8 cellular contexts compared by ENCODE assay signal in genomic region chr18:54717673-54718435, GRCh38.
A peak's percentile ranks its signal among the peaks of the same experiment; 100 is the strongest.
DNase-seq lines count a peak whose midpoint lies in the region; ATAC-seq, FAIRE-seq and TF ChIP-seq lines count a peak whose summit lies in the region.

No MANE protein-coding gene starts in this region.

- ATAC-seq in GM23338: peak; percentile 100
- peak; percentile 85 for ATAC-seq in stimulated activated effector memory CD8-positive, alpha-beta T cell treated with anti-CD3 and anti-CD28 coated beads, Interleukin-12 subunit alpha, Interleukin-12 subunit beta, amount 100 ng/mL, for 72 hours

- H3K4me1 Mint-ChIP-seq in GM23338: peaks cover 9% of the 10 kb centered on the region; the same call in 1 of the 3 replicates
- H3K4me1 Mint-ChIP-seq in stimulated activated effector memory CD8-positive, alpha-beta T cell treated with anti-CD3 and anti-CD28 coated beads, Interleukin-12 subunit alpha, Interleukin-12 subunit beta, amount 100 ng/mL, for 72 hours: peaks cover 35% of the 10 kb centered on the region

- DNase-seq in GM18507 (ENCODE audit: extremely low spot score, insufficient read length, low read depth): peak; percentile 3
- DNase-seq in GM23338 (ENCODE audit: low spot score): peak; percentile 83
- peak; percentile 8 to 12 for DNase-seq in NCI-H1930 (lab: John Stamatoyannopoulos, UW)
- peak; percentile 50 to 51 for DNase-seq in activated T-cell treated with anti-CD3 and anti-CD28 coated beads, Interleukin-2, amount 50 U/mL, for 48 hours
- peak in 31 of 51 donors; percentile 1 to 73 (median 23) for DNase-seq in hypothalamus (lab: John Stamatoyannopoulos, UW)
- DNase-seq in stimulated activated effector memory CD8-positive, alpha-beta T cell treated with anti-CD3 and anti-CD28 coated beads, Interleukin-12 subunit alpha, Interleukin-12 subunit beta, amount 100 ng/mL, for 72 hours (ENCODE audit: low spot score in 2 of 2): peak; percentile 22 to 65
- no peak for DNase-seq in NCI-H526 treated with DMSO at 0.1 percent for 48 hours (lab: John Stamatoyannopoulos, UW)
- no peak for DNase-seq in NCI-H226

- FAIRE-seq in GM18507 (lab: Jason Lieb, UNC): peak; percentile 58

- no peak overlapping the region for H3K4me3 Mint-ChIP-seq in GM23338
- peak overlapping the region; percentile 59 for H3K4me3 Mint-ChIP-seq in stimulated activated effector memory CD8-positive, alpha-beta T cell treated with anti-CD3 and anti-CD28 coated beads, Interleukin-12 subunit alpha, Interleukin-12 subunit beta, amount 100 ng/mL, for 72 hours

- H3K27ac ChIP-seq in GM23338 (ENCODE audit: low read depth): no peak overlapping the region

- no peak overlapping the region for H3K27ac Mint-ChIP-seq in GM23338
- no peak overlapping the region for H3K27ac Mint-ChIP-seq in stimulated activated effector memory CD8-positive, alpha-beta T cell treated with anti-CD3 and anti-CD28 coated beads, Interleukin-12 subunit alpha, Interleukin-12 subunit beta, amount 100 ng/mL, for 72 hours

- H3K27me3 ChIP-seq in GM23338 (ENCODE audit: insufficient read depth): no peaks in the 10 kb centered on the region

- no peak for TF ChIP-seq CTCF in GM23338 (conservative IDR thresholded peaks at IDR 0.05; ENCODE audit: low read depth in 2 of 2)

- peak overlapping the region; percentile 93; the same call in 1 of the 2 replicates for H2AFZ ChIP-seq in GM23338

- no peaks in the 10 kb centered on the region for H3K36me3 Mint-ChIP-seq in GM23338 (ENCODE audit: low read depth)
- H3K36me3 Mint-ChIP-seq in stimulated activated effector memory CD8-positive, alpha-beta T cell treated with anti-CD3 and anti-CD28 coated beads, Interleukin-12 subunit alpha, Interleukin-12 subunit beta, amount 100 ng/mL, for 72 hours: no peaks in the 10 kb centered on the region

- H3K4me2 ChIP-seq in GM23338: peak overlapping the region; percentile 31; the same call in 1 of the 2 replicates

- no peaks in the 10 kb centered on the region for H3K36me3 ChIP-seq in GM23338 (ENCODE audit: insufficient read depth)

- no peak overlapping the region for H3K4me3 ChIP-seq in GM23338

- H3K4me1 ChIP-seq in GM23338 (ENCODE audit: insufficient read depth): no peaks in the 10 kb centered on the region

- no peaks in the 10 kb centered on the region for H3K9me2 ChIP-seq in GM23338 (ENCODE audit: insufficient read depth)

- no peaks in the 10 kb centered on the region for H3F3A ChIP-seq in GM23338 (replicated peaks; ENCODE audit: low read depth)

- H4K20me1 ChIP-seq in GM23338 (replicated peaks; ENCODE audit: insufficient read depth): no peaks in the 10 kb centered on the region

- H3K79me2 ChIP-seq in GM23338 (replicated peaks; ENCODE audit: insufficient read depth): no peaks in the 10 kb centered on the region

- H3K9me3 Mint-ChIP-seq in GM23338: no peaks in the 10 kb centered on the region
- H3K9me3 Mint-ChIP-seq in stimulated activated effector memory CD8-positive, alpha-beta T cell treated with anti-CD3 and anti-CD28 coated beads, Interleukin-12 subunit alpha, Interleukin-12 subunit beta, amount 100 ng/mL, for 72 hours: no peaks in the 10 kb centered on the region

- H3K27me3 Mint-ChIP-seq in GM23338 (ENCODE audit: insufficient read depth, low read depth, poor library complexity): peaks cover 3% of the 10 kb centered on the region

TF ChIP-seq in GM23338, 12 proteins besides CTCF, POLR2A, EP300 and RAD21:
- TF ChIP-seq EZH2phosphoT487 (IDR thresholded peaks at IDR 0.05; ENCODE audit: unreplicated experiment) (no peak), NANOG (IDR thresholded peaks at IDR 0.05; ENCODE audit: borderline replicate concordance) (no peak), CREB1 (CRISPR knock-in tag; IDR thresholded peaks at IDR 0.05; ENCODE audit: low read depth) (no peak), JUNB (IDR thresholded peaks at IDR 0.05; ENCODE audit: unreplicated experiment) (no peak), EZH2 (IDR thresholded peaks at IDR 0.05; ENCODE audit: low read depth, unreplicated experiment) (no peak), ZNF462 (CRISPR knock-in tag; IDR thresholded peaks at IDR 0.05) (no peak), POLR2AphosphoS5 (IDR thresholded peaks at IDR 0.05; ENCODE audit: low read depth) (no peak), REST (IDR thresholded peaks at IDR 0.05; ENCODE audit: unreplicated experiment) (no peak), STAT1 (IDR thresholded peaks at IDR 0.05; ENCODE audit: unreplicated experiment) (no peak), ZNF114 (CRISPR knock-in tag; IDR thresholded peaks at IDR 0.05) (no peak)

Comparison
In these comparisons a context has a peak if more than half of its experiments do, and no peak if none do; other contexts are left out.
1. DNase-seq: peak in GM18507 (single experiment), GM23338 (single experiment), NCI-H1930 (2 of 2), activated T-cell treated with anti-CD3 and anti-CD28 coated beads, Interleukin-2, amount 50 U/mL, for 48 hours (2 of 2), hypothalamus (31 of 51) and stimulated activated effector memory CD8-positive, alpha-beta T cell treated with anti-CD3 and anti-CD28 coated beads, Interleukin-12 subunit alpha, Interleukin-12 subunit beta, amount 100 ng/mL, for 72 hours (2 of 2); none in NCI-H526 treated with DMSO at 0.1 percent for 48 hours (single experiment) and NCI-H226 (single experiment).